15 cellular contexts compared by ENCODE assay signal in genomic region chr9:38062106-38062497, GRCh38. TPM values are rescaled to one million over a fixed set of nuclear protein-coding genes. Genes with fewer than 3 reads are reported as not detected.
DNase-seq lines count a peak whose midpoint lies in the region; ATAC-seq and TF ChIP-seq lines count a peak whose summit lies in the region.
"Had no signal": no experiment of that assay in that cellular context is flagged by ENCODE, and none has a peak within 500 bp of the region (broad histone marks: within the 10 kb centered on the region; RNA-seq: fewer than 3 reads in every experiment).

No MANE protein-coding gene starts in this region.

- H3K36me3 ChIP-seq in right atrium auricular region: no peaks in the 10 kb centered on the region
- peaks cover 14% of the 10 kb centered on the region for H3K36me3 ChIP-seq in SK-N-MC (ENCODE audit: insufficient read depth, low read length)
- H3K36me3 ChIP-seq in muscle layer of duodenum (ENCODE audit: control insufficient read depth in 1 of 2, insufficient read depth in 2 of 2, low read length in 2 of 2): no peaks in the 10 kb centered on the region

- no peak overlapping the region for H3K4me3 Mint-ChIP-seq in activated CD4-positive, alpha-beta T cell treated with anti-CD3 and anti-CD28 coated beads, Interleukin-2, amount 10 ng/mL, durations not matched to agents 24 days and 14 days
- H3K4me3 Mint-ChIP-seq: IgD-negative memory B cell, memory B cell had no signal

- intact Hi-C loops in Right ventricle myocardium inferior (cut with DNase I): no loop called here
- intact Hi-C loops in activated CD4-positive, alpha-beta T cell treated with anti-CD3 and anti-CD28 coated beads, Interleukin-2, amount 10 ng/mL, durations not matched to agents 24 days and 14 days (cut with micrococcal nuclease): loop anchor here (10.0 kb wide), 1 partner anchor 317 kb away; no protein-coding TSS in a partner anchor

- no peak for TF ChIP-seq CTCF in right atrium auricular region (IDR thresholded peaks at IDR 0.05)

- H3K27ac ChIP-seq in right atrium auricular region: peak overlapping the region; percentile 74 to 95
- H3K27ac ChIP-seq in SK-N-MC: peak overlapping the region; percentile 61
- peak overlapping the region; percentile 19 for H3K27ac ChIP-seq in muscle layer of duodenum (ENCODE audit: low read length)

- no peaks in the 10 kb centered on the region for H3K36me3 Mint-ChIP-seq in activated CD4-positive, alpha-beta T cell treated with anti-CD3 and anti-CD28 coated beads, Interleukin-2, amount 10 ng/mL, durations not matched to agents 24 days and 14 days (ENCODE audit: low read depth)
- H3K36me3 Mint-ChIP-seq: IgD-negative memory B cell, memory B cell had no signal

- H3K4me1 Mint-ChIP-seq in activated CD4-positive, alpha-beta T cell treated with anti-CD3 and anti-CD28 coated beads, Interleukin-2, amount 10 ng/mL, durations not matched to agents 24 days and 14 days: peaks cover 5% of the 10 kb centered on the region

- H3K9me3 Mint-ChIP-seq in activated CD4-positive, alpha-beta T cell treated with anti-CD3 and anti-CD28 coated beads, Interleukin-2, amount 10 ng/mL, durations not matched to agents 24 days and 14 days: no peaks in the 10 kb centered on the region
- H3K9me3 Mint-ChIP-seq: IgD-negative memory B cell, memory B cell had no signal

- H3K9me3 ChIP-seq in right atrium auricular region: no peaks in the 10 kb centered on the region
- H3K9me3 ChIP-seq in SK-N-MC (ENCODE audit: low read depth, low read length): no peaks in the 10 kb centered on the region
- H3K9me3 ChIP-seq in muscle layer of duodenum (ENCODE audit: control insufficient read depth in 1 of 2, low read length in 2 of 2): no peaks in the 10 kb centered on the region

- no peak overlapping the region for H3K9ac ChIP-seq in SK-N-MC (ENCODE audit: insufficient read length)

- H3K27ac Mint-ChIP-seq in activated CD4-positive, alpha-beta T cell treated with anti-CD3 and anti-CD28 coated beads, Interleukin-2, amount 10 ng/mL, durations not matched to agents 24 days and 14 days: no peak overlapping the region
- H3K27ac Mint-ChIP-seq: IgD-negative memory B cell, memory B cell had no signal

- no peak for DNase-seq in right atrium auricular region (ENCODE audit: low spot score)
- DNase-seq in Right ventricle myocardium inferior (ENCODE audit: missing footprints): no peak
- no peak for DNase-seq in SK-N-MC (ENCODE audit: low read depth, low spot score)
- DNase-seq in mucosa of gallbladder (ENCODE audit: low spot score): no peak
- no peak for DNase-seq in activated CD4-positive, alpha-beta T cell treated with anti-CD3 and anti-CD28 coated beads, Interleukin-2, amount 10 ng/mL, durations not matched to agents 24 days and 14 days
- no peak for DNase-seq in NCI-H345 (lab: John Stamatoyannopoulos, UW)
- DNase-seq: activated CD4-positive, alpha-beta T cell treated with anti-CD3 and anti-CD28 coated beads, Interleukin-2, amount 50 U/mL, for 4 hours; activated effector memory CD4-positive, alpha-beta T cell treated with anti-CD3 and anti-CD28 coated beads, Interleukin-2, amount 50 U/mL, for 16 hours; MV-4-11; NCI-H187 treated with DMSO at 0.1 percent for 48 hours; stimulated activated CD8-positive, alpha-beta memory T cell treated with anti-CD3 and anti-CD28 coated beads, Interleukin-4, amount 100 ng/mL, for 48 hours had no signal

- no peak for ATAC-seq in Right ventricle myocardium inferior
- no peak for ATAC-seq in GM21526 (IDR thresholded peaks at IDR 0.05; ENCODE audit: low FRiP score, unreplicated experiment)

- peaks cover 3 to 97% of the 10 kb centered on the region in 2 donors for H3K4me1 ChIP-seq in right atrium auricular region
- H3K4me1 ChIP-seq in muscle layer of duodenum (ENCODE audit: control insufficient read depth in 1 of 2, insufficient read depth in 2 of 2, low read length in 2 of 2): peaks cover 5 to 46% of the 10 kb centered on the region in 2 donors

- H3K4me3 ChIP-seq in right atrium auricular region: no peak overlapping the region
- peak overlapping the region; percentile 34 for H3K4me3 ChIP-seq in SK-N-MC
- no peak overlapping the region for H3K4me3 ChIP-seq in muscle layer of duodenum (ENCODE audit: low read depth in 1 of 2, low read length in 2 of 2)

- H3K27me3 ChIP-seq in right atrium auricular region (no peaks in the 10 kb centered on the region), muscle layer of duodenum (ENCODE audit: low read depth, low read length) (no peaks in the 10 kb centered on the region)

- H3K27me3 Mint-ChIP-seq in activated CD4-positive, alpha-beta T cell treated with anti-CD3 and anti-CD28 coated beads, Interleukin-2, amount 10 ng/mL, durations not matched to agents 24 days and 14 days: peaks cover 35% of the 10 kb centered on the region

RNA-seq across cellular contexts. Expression of gene SHB, which starts 6.9 kb away (rescaled TPM):
- total RNA-seq in right atrium auricular region (10 to 100 TPM; 33.9 to 39.9 TPM), Right ventricle myocardium inferior (14.7 TPM), mucosa of gallbladder (54.5 TPM)
- 1.6 and 2.1 TPM in 2 replicates for total RNA-seq in activated CD4-positive, alpha-beta T cell treated with anti-CD3 and anti-CD28 coated beads, Interleukin-2, amount 10 ng/mL, durations not matched to agents 24 days and 14 days

Comparison
In these comparisons a context has a peak if more than half of its experiments do, and no peak if none do; other contexts are left out.
1. H3K27ac ChIP-seq: peak in every context shown above with its lines; median percentile 84 in right atrium auricular region; 61 in SK-N-MC; 19 in muscle layer of duodenum.